Comparison of ENCODE assay signal across 28 cellular contexts in the genomic region with DNA sequence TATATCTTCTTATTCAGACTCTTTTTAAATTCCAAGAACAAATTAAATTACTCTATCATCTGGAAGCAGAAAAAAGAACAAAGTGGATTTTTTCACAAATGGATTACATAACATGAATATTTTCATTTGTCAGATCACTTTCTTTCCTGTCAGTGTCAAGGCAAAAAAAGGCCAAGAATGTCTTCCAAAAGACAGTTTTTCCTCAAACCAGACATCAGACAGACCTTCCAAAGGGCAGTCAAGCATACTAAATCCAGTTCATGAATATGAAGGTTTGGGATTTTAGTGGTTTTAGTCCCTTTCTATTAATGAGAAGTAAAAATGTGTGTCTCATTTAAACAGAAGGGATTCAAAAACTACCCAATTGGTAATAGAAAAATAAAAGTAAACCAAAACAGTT.
"Had no signal": no experiment of that assay in that cellular context is flagged by ENCODE, and none has a peak within 500 bp of the region (broad histone marks: within the 10 kb centered on the region; RNA-seq: fewer than 3 reads in every experiment).

No MANE protein-coding gene starts in this region.

- H2AFZ ChIP-seq: parathyroid adenoma had no signal

- H3K4me3 ChIP-seq: gastrocnemius medialis, lower lobe of right lung, mucosa of descending colon, right lobe of liver, transverse colon had no signal

- DNase-seq: activated CD4-positive, alpha-beta T cell treated with anti-CD3 and anti-CD28 coated beads for 4 hours; activated CD4-positive, alpha-beta T cell treated with anti-CD3 and anti-CD28 coated beads, Interleukin-2, amount 50 U/mL, for 48 hours; activated CD4-positive, CD25-positive, alpha-beta regulatory T cell; activated CD8-positive, alpha-beta memory T cell treated with anti-CD3 and anti-CD28 coated beads, Interleukin-2, amount 50 U/mL, for 48 hours; activated effector memory CD4-positive, alpha-beta T cell treated with Interleukin-2 at 50 U/mL for 16 hours; activated naive CD4-positive, alpha-beta T cell treated with anti-CD3 and anti-CD28 coated beads, Interleukin-2, amount 10 ng/mL, durations not matched to agents 7 days and 5 days; activated T-cell treated with anti-CD3 and anti-CD28 coated beads, Interleukin-2, amount 50 U/mL, for 48 hours; anterior cingulate cortex; brain microvascular endothelial cell; caudate nucleus; dermis blood vessel endothelial cell; effector CD8-positive, alpha-beta T cell; erythroblast; gastrocnemius medialis; head of caudate nucleus; islet precursor cell; lower lobe of right lung; mesendoderm; mucosa of descending colon; nephron progenitor cell; right lobe of liver; small intestine; stimulated activated CD4-positive, alpha-beta T cell treated with anti-CD3 and anti-CD28 coated beads, Interleukin-15, amount 100 ng/mL, for 24 hours; stimulated activated naive B cell treated with anti-CD40 and anti-IgM and Interleukin-4, amounts not matched to agents 10 μg/mL and 1 μg/mL and 100 μg/mL, for 72 hours; T-helper 17 cell; transverse colon had no signal

- FAIRE-seq: small intestine, urothelium cell line had no signal

- H3K79me2 ChIP-seq: parathyroid adenoma had no signal

- H3K9me3 ChIP-seq: gastrocnemius medialis, lower lobe of right lung, mucosa of descending colon, right lobe of liver, transverse colon had no signal

- H3K4me1 ChIP-seq: gastrocnemius medialis, lower lobe of right lung, right lobe of liver, transverse colon had no signal

- H3K27me3 ChIP-seq: brain microvascular endothelial cell, gastrocnemius medialis, right lobe of liver, transverse colon had no signal

- H3K9ac ChIP-seq: parathyroid adenoma had no signal

- H3K36me3 ChIP-seq: brain microvascular endothelial cell, gastrocnemius medialis, lower lobe of right lung, right lobe of liver, transverse colon had no signal

- ATAC-seq: gastrocnemius medialis; lower lobe of right lung; mucosa of descending colon; right lobe of liver; stimulated activated naive B cell treated with anti-CD40 and anti-IgM and Interleukin-4, amounts not matched to agents 10 μg/mL and 1 μg/mL and 100 μg/mL, for 72 hours; T-helper 17 cell had no signal

- H3K27ac ChIP-seq: brain microvascular endothelial cell, lower lobe of right lung, parathyroid adenoma, right lobe of liver, transverse colon had no signal
